In the genomic region with DNA sequence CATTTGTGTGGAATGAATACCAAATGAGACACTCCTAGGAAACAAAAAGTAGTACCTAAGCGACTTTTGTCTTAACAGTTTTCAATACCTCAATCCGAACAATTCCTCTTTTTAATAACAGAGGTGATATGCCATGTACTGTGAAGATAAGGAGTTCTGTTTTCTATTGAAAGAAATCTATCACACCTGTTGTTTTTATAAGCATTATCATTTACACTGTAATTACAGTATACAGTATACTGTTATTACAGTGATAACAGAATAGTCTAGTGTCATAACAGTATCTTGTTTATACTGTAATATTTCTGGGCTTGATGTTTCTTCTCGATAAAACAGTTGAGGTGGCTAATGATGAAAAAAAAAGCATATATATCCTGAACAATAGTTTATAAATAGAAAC, we compare ENCODE assay signal across 31 cellular contexts. TPM values are rescaled to one million over a fixed set of nuclear protein-coding genes. Genes with fewer than 3 reads are reported as not detected.
"Had no signal": no experiment of that assay in that cellular context is flagged by ENCODE, and none has a peak within 500 bp of the region (broad histone marks: within the 10 kb centered on the region; RNA-seq: fewer than 3 reads in every experiment).

No MANE protein-coding gene starts in this region.

- H3K4me1 ChIP-seq: ascending aorta had no signal

- H3K27ac ChIP-seq: ascending aorta, cardiac muscle cell, SJCRH30, SK-N-MC had no signal

- H3K27me3 ChIP-seq: ascending aorta, MG63, SJCRH30 had no signal

- ATAC-seq: activated CD4-positive, alpha-beta T cell treated with anti-CD3 and anti-CD28 coated beads for 36 hours; activated CD4-positive, CD25-positive, alpha-beta regulatory T cell treated with anti-CD3 and anti-CD28 coated beads, Interleukin-2, amount 50 U/mL, for 24 hours; activated CD8-positive, alpha-beta T cell treated with anti-CD3 and anti-CD28 coated beads, Interleukin-2, amount 10 ng/mL, durations not matched to agents 7 days and 5 days; WTC11 had no signal

- DNase-seq: activated CD4-positive, alpha-beta T cell treated with anti-CD3 and anti-CD28 coated beads for 36 hours; activated CD4-positive, alpha-beta T cell treated with anti-CD3 and anti-CD28 coated beads, Interleukin-2, amount 10 ng/mL, durations not matched to agents 7 days and 5 days; activated CD4-positive, alpha-beta T cell treated with anti-CD3 and anti-CD28 coated beads, Interleukin-2, amount 50 U/mL, for 48 hours; activated CD8-positive, alpha-beta T cell treated with anti-CD3 and anti-CD28 coated beads, Interleukin-2, amount 10 ng/mL, durations not matched to agents 7 days and 5 days; activated gamma-delta T cell; activated naive CD4-positive, alpha-beta T cell treated with Interleukin-2 at 50 U/mL for 16 hours; activated naive CD8-positive, alpha-beta T cell treated with anti-CD3 and anti-CD28 coated beads, Interleukin-2, amount 10 ng/mL, durations not matched to agents 7 days and 5 days; activated T-cell treated with anti-CD3 and anti-CD28 coated beads, Interleukin-2, amount 50 U/mL, for 24 hours; amygdala; Kasumi-1; KBM-7; MG63; NCI-H1048; NCI-H1105 treated with DMSO at 0.1 percent for 48 hours; NCI-H1436; NCI-H187; NCI-H2029 treated with DMSO at 0.1 percent for 48 hours; NCI-H2107; NCI-H2171; NCI-H510A; NCI-H526; NCI-H82; NK-92 treated with Interleukin-12 subunit alpha and Interleukin-12 subunit beta, amount 100 ng/mL, for 24 hours; SHP77; SJCRH30 had no signal

- H3K4me3 ChIP-seq: ascending aorta, cardiac muscle cell, MG63, SJCRH30, SK-N-MC had no signal

- H3K36me3 ChIP-seq: ascending aorta, cardiac muscle cell, MG63, SJCRH30 had no signal

- H3K9me3 ChIP-seq: ascending aorta, MG63, SJCRH30 had no signal

RNA-seq across cellular contexts. Expression of gene RHOBTB1, which starts 9.4 kb away (rescaled TPM):
- total RNA-seq: activated naive CD8-positive, alpha-beta T cell treated with anti-CD3 and anti-CD28 coated beads, Interleukin-2, amount 10 ng/mL, durations not matched to agents 7 days and 5 days; T-helper 1 cell treated with Interleukin-12 subunit alpha and Interleukin-12 subunit beta and Interleukin-4 antibody, amounts not matched to agents 30 ng/mL and 1 ng/mL, for 36 hours had no signal
